Comparison of ENCODE assay signal across 1 cellular context in the genomic region with DNA sequence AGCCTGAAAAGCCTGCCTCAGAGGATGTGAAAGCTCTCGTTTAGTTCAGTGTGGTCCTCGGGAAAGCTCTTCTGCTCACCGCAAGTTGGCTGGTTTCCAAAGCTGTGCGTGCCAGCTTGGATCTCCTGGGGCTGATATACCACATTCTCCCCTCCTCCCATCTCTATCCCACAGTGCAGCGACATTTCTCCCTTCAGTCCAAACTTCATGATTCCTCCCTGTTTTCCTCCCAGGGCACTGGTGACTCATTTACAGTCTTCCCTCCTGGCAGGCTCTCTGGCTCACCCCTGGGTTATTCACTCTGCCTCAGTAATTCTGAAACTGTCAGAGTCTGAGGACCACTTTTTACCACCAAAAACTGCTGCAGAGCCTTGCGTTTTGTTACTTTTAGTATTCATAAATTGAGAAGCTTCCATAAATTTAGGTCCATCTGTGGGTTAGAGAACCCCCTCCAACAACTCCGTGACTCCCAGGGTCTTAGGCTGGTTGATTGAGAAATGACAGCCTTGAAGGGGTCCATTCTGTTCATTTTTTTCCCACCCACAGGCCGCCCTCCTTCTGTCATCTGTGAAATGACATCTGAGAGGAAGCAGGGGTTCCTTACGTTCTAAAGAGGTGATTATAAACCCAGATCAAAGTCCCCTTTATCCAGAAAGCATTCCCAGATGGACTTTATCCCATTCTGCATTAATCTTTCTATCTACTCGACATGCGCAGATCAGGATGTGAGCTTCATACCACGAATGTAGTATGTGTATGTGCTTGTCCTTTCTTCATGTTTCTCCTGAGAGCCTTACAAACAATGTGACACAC.
TF ChIP-seq lines count a peak whose summit lies in the region.

No MANE protein-coding gene starts in this region.

TF ChIP-seq in SK-N-SH treated with all-trans-retinoic acid at 6 μM for 48 hours, 23 proteins besides CTCF, POLR2A, EP300 and RAD21 (continued from another document):
- no peak for TF ChIP-seq SNAI2 (CRISPR knock-in tag; IDR thresholded peaks at IDR 0.05)
- TF ChIP-seq ESRRG (CRISPR knock-in tag; IDR thresholded peaks at IDR 0.05): no peak
